ENCODE assay signal across 10 cellular contexts in the genomic region with DNA sequence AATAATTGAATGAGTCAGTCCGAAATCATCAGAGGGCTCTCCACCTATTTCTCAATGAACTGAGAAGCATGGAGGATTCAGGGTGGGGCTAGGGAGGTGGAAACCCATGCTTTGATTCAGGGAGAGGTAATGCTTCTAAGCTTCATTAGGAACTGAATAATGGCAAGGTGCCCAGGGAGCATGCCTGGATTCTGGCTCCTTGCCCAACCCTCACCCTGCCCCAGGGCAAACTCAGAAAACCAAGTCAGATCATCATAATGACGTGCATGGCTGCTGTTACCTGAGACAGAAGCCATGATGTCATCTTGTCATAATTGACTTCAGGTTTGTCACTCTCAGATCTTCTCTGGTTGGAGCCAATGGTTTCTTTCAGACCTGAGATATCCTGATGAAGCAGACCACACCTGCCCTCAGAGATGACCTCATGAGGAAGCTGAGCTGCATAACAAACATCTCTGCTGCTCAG.
DNase-seq lines count a peak whose midpoint lies in the region; ATAC-seq, FAIRE-seq and TF ChIP-seq lines count a peak whose summit lies in the region.
"Had no signal": no experiment of that assay in that cellular context is flagged by ENCODE, and none has a peak within 500 bp of the region (broad histone marks: within the 10 kb centered on the region; RNA-seq: fewer than 3 reads in every experiment).

No MANE protein-coding gene starts in this region.

- no peaks in the 10 kb centered on the region for H3K9me3 Mint-ChIP-seq in stimulated activated naive CD8-positive, alpha-beta T cell treated with anti-CD3 and anti-CD28 coated beads, Interleukin-15, amount 100 ng/mL, for 72 hours

- peaks cover 1% of the 10 kb centered on the region for H3K27me3 Mint-ChIP-seq in stimulated activated naive CD8-positive, alpha-beta T cell treated with anti-CD3 and anti-CD28 coated beads, Interleukin-15, amount 100 ng/mL, for 72 hours

- H3K4me1 Mint-ChIP-seq in stimulated activated naive CD8-positive, alpha-beta T cell treated with anti-CD3 and anti-CD28 coated beads, Interleukin-15, amount 100 ng/mL, for 72 hours: no peaks in the 10 kb centered on the region

- no peak for TF ChIP-seq CTCF in esophagus squamous epithelium (IDR thresholded peaks at IDR 0.05)

- intact Hi-C loops in esophagus squamous epithelium (cut with DNase I): no loop called here

- H3K36me3 ChIP-seq in esophagus squamous epithelium: no peaks in the 10 kb centered on the region
- H3K36me3 ChIP-seq: left ventricle myocardium inferior had no signal

- H3K9me3 ChIP-seq in esophagus squamous epithelium: no peaks in the 10 kb centered on the region

- FAIRE-seq in urothelium cell line (lab: Jason Lieb, UNC) (peak; percentile 55), GM12891 (lab: Jason Lieb, UNC) (no peak)
- FAIRE-seq: TTC549 had no signal

- no peak for DNase-seq in stimulated activated naive CD8-positive, alpha-beta T cell treated with anti-CD3 and anti-CD28 coated beads, Interleukin-15, Interleukin-2, amounts not matched to agents 100 U/mL and 50 U/mL, for 24 hours
- DNase-seq in stimulated activated naive CD8-positive, alpha-beta T cell treated with anti-CD3 and anti-CD28 coated beads, Interleukin-15, amount 100 ng/mL, for 72 hours: no peak
- DNase-seq in NCI-H510A (lab: John Stamatoyannopoulos, UW): peak; percentile 58
- no peak for DNase-seq in esophagus squamous epithelium (lab: John Stamatoyannopoulos, UW)
- peak; percentile 77 for DNase-seq in urothelium cell line (ENCODE audit: low spot score)
- DNase-seq in GDM1 (lab: John Stamatoyannopoulos, UW): no peak
- DNase-seq in GM12891 (ENCODE audit: insufficient read length, low spot score): no peak
- DNase-seq: left ventricle myocardium inferior had no signal

- no peak overlapping the region for H3K4me3 ChIP-seq in esophagus squamous epithelium
- H3K4me3 ChIP-seq: left ventricle myocardium inferior had no signal

- no peaks in the 10 kb centered on the region for H3K27me3 ChIP-seq in esophagus squamous epithelium

- no peak for TF ChIP-seq POLR2A in esophagus squamous epithelium (IDR thresholded peaks at IDR 0.05)
- TF ChIP-seq POLR2A in GM12891 (IDR thresholded peaks at IDR 0.05; ENCODE audit: low read depth, low read length): no peak

- peaks cover 6 to 28% (median 17%) of the 10 kb centered on the region in 3 donors for H3K4me1 ChIP-seq in esophagus squamous epithelium

- no peak overlapping the region for H3K4me3 Mint-ChIP-seq in stimulated activated naive CD8-positive, alpha-beta T cell treated with anti-CD3 and anti-CD28 coated beads, Interleukin-15, amount 100 ng/mL, for 72 hours

- H3K27ac ChIP-seq in esophagus squamous epithelium: peak overlapping the region in 3 of 4 donors; percentile 64 to 81 (median 74)
- H3K27ac ChIP-seq: left ventricle myocardium inferior had no signal

- 29 to 41% methylated on average over 2 of the region's 2 CpGs for WGBS in esophagus squamous epithelium, 2 donors

- H3K27ac Mint-ChIP-seq in stimulated activated naive CD8-positive, alpha-beta T cell treated with anti-CD3 and anti-CD28 coated beads, Interleukin-15, amount 100 ng/mL, for 72 hours: no peak overlapping the region

- ATAC-seq in stimulated activated naive CD8-positive, alpha-beta T cell treated with anti-CD3 and anti-CD28 coated beads, Interleukin-15, Interleukin-2, amounts not matched to agents 100 U/mL and 50 U/mL, for 24 hours: peak; percentile 73
- no peak for ATAC-seq in stimulated activated naive CD8-positive, alpha-beta T cell treated with anti-CD3 and anti-CD28 coated beads, Interleukin-15, amount 100 ng/mL, for 72 hours
- no peak for ATAC-seq in GM19395 (IDR thresholded peaks at IDR 0.05; ENCODE audit: unreplicated experiment)

TF ChIP-seq in GM12891, 5 proteins besides CTCF, POLR2A, EP300 and RAD21:
- TF ChIP-seq SPI1 (IDR thresholded peaks at IDR 0.05; ENCODE audit: low read depth, low read length) (no peak), PAX5 (IDR thresholded peaks at IDR 0.05; ENCODE audit: insufficient read depth, low read length, severe bottlenecking) (no peak), POU2F2 (IDR thresholded peaks at IDR 0.05; ENCODE audit: low read depth, low read length) (no peak), TAF1 (IDR thresholded peaks at IDR 0.05; ENCODE audit: low read depth, low read length) (no peak), POLR2AphosphoS5 (IDR thresholded peaks at IDR 0.05; ENCODE audit: low read depth, low read length) (no peak)

Comparison
In these comparisons a context has a peak if more than half of its experiments do, and no peak if none do; other contexts are left out.
1. DNase-seq: peak in NCI-H510A (single experiment) and urothelium cell line (single experiment); none in stimulated activated naive CD8-positive, alpha-beta T cell treated with anti-CD3 and anti-CD28 coated beads, Interleukin-15, Interleukin-2, amounts not matched to agents 100 U/mL and 50 U/mL, for 24 hours (single experiment), stimulated activated naive CD8-positive, alpha-beta T cell treated with anti-CD3 and anti-CD28 coated beads, Interleukin-15, amount 100 ng/mL, for 72 hours (0 of 2), esophagus squamous epithelium (single experiment), GDM1 (single experiment) and GM12891 (single experiment).